10 cellular contexts compared by ENCODE assay signal in the genomic region with DNA sequence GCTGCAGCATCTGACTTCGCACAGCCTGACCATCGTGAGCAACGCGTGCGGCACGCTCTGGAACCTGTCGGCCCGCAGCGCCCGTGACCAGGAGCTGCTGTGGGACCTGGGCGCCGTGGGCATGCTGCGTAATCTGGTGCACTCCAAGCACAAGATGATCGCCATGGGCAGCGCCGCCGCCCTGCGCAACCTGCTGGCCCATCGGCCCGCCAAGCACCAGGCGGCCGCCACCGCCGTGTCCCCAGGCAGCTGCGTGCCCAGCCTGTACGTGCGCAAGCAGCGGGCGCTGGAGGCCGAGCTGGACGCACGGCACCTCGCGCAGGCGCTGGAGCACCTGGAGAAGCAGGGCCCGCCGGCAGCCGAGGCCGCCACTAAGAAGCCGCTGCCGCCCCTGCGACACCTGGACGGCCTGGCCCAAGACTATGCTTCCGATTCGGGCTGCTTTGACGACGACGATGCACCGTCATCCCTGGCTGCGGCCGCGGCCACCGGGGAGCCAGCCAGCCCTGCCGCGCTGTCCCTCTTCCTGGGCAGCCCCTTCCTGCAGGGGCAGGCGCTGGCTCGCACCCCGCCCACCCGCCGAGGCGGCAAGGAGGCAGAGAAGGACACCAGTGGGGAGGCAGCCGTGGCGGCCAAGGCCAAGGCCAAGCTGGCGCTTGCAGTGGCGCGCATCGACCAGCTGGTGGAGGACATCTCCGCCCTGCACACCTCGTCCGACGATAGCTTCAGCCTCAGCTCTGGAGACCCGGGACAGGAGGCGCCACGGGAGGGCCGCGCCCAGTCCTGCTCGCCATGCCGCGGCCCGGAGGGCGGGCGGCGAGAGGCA. TPM values are rescaled to one million over a fixed set of nuclear protein-coding genes. Genes with fewer than 3 reads are reported as not detected.
DNase-seq lines count a peak whose midpoint lies in the region; ATAC-seq, FAIRE-seq and TF ChIP-seq lines count a peak whose summit lies in the region.
"Had no signal": no experiment of that assay in that cellular context is flagged by ENCODE, and none has a peak within 500 bp of the region (broad histone marks: within the 10 kb centered on the region; RNA-seq: fewer than 3 reads in every experiment).

No MANE protein-coding gene starts in this region.

- H3K79me2 ChIP-seq in GM12878 (ENCODE audit: control insufficient read depth, insufficient read depth, low read length): no peaks in the 10 kb centered on the region

- no TSS peak for BruUV-seq in GM12878 (replicated peaks; lab: Mats Ljungman, UMichigan)

- no peak overlapping the region for H3K9ac ChIP-seq in GM12878 (ENCODE audit: control insufficient read depth, insufficient read depth, low read length)

- no peaks in the 10 kb centered on the region for H3K9me3 ChIP-seq in GM12878 (replicated peaks; ENCODE audit: control insufficient read depth, insufficient read depth, low read length)

- no peak for TF ChIP-seq RAD21 in GM12878 (IDR thresholded peaks at IDR 0.05; ENCODE audit: insufficient read depth, low read depth, low read length)

- TF ChIP-seq CTCF in GM12878 (IDR thresholded peaks at IDR 0.05 in 2 of 3, conservative IDR thresholded peaks at IDR 0.05 in 1 of 3; ENCODE audit: control insufficient read depth in 2 of 3, extremely low read depth in 1 of 3, insufficient read depth in 1 of 3, low read depth in 3 of 3, low read length in 3 of 3): peak in 2 of 3 experiments; percentile 10 to 36; a peak in 2 of 6 replicates

- no peak overlapping the region for H3K27ac ChIP-seq in GM12878 (ENCODE audit: control insufficient read depth, insufficient read depth)

- no peak for TF ChIP-seq EP300 in GM12878 (IDR thresholded peaks at IDR 0.05; ENCODE audit: borderline replicate concordance in 1 of 2, control insufficient read depth in 1 of 2, low read depth in 2 of 2, low read length in 2 of 2)

- CTCF ChIA-PET in GM12878 (lab: Yijun Ruan, JAX): interaction anchor here (1.1 kb wide), 1 partner anchor 41 kb away, joined by 3 read pairs; no protein-coding TSS in a partner anchor

- intact Hi-C loops in GM12878 (cut with micrococcal nuclease; ENCODE audit: unreplicated experiment) (no loop called here), left colon (cut with DNase I, micrococcal nuclease) (no loop called here)

- no peak overlapping the region for H3K4me2 ChIP-seq in GM12878 (ENCODE audit: control insufficient read depth, insufficient read depth)

- H2AFZ ChIP-seq in GM12878 (ENCODE audit: control insufficient read depth, low read depth, low read length): no peak overlapping the region

- RAD21 ChIA-PET in GM12878 (lab: Charles Lee; ENCODE audit: unreplicated experiment): no interaction called here

- SMC1A ChIA-PET in GM12878 (lab: Charles Lee; ENCODE audit: uncharacterized antibody, unreplicated experiment): no interaction called here

- POLR2A ChIA-PET in GM12878 (lab: Charles Lee): interaction anchor here (0.5 kb wide), 1 partner anchor 138 kb away, joined by 4 read pairs; no protein-coding TSS in a partner anchor

- H3K4me1 ChIP-seq in GM12878 (ENCODE audit: control insufficient read depth, insufficient read depth, low read length): no peaks in the 10 kb centered on the region; the same call in 1 of the 2 replicates

- ATAC-seq in GM12878 (peak; percentile 66), left colon (peak; percentile 82), GM18861 (IDR thresholded peaks at IDR 0.05; ENCODE audit: unreplicated experiment) (no peak)

- no peaks in the 10 kb centered on the region for H4K20me1 ChIP-seq in GM12878 (ENCODE audit: control insufficient read depth, insufficient read depth)

- WGBS in GM12878 (ENCODE audit: insufficient coverage, insufficient replicate concordance, low lambda C conversion rate, missing lambda C conversion rate): 57% methylated on average over 82 of the region's 83 CpGs

- FAIRE-seq in GM12878 (lab: Jason Lieb, UNC): no peak
- FAIRE-seq: G401.6 had no signal

- no peaks in the 10 kb centered on the region for H3K36me3 ChIP-seq in GM12878 (ENCODE audit: control insufficient read depth in 2 of 2, insufficient read depth in 2 of 2, low read length in 1 of 2)

- in situ Hi-C loops in GM12878 (cut with MboI): no loop called here

- no peak overlapping the region for H3K4me3 ChIP-seq in GM12878

- peak; percentile 40 for DNase-seq in stimulated activated CD4-positive, alpha-beta T cell treated with anti-CD3 and anti-CD28 coated beads, Interleukin-4, amount 100 ng/mL, for 24 hours
- DNase-seq in stimulated activated CD4-positive, alpha-beta T cell treated with anti-CD3 and anti-CD28 coated beads, Interleukin-2, amount 100 ng/mL, for 24 hours: no peak
- no peak for DNase-seq in GM12878 (ENCODE audit: low read depth, low spot score)
- peak; percentile 35 to 75 for DNase-seq in left colon
- no peak for DNase-seq in NCI-H510A (lab: John Stamatoyannopoulos, UW)
- no peak for DNase-seq in foreskin melanocyte
- DNase-seq in COLO829 (ENCODE audit: low spot score): no peak
- DNase-seq: KG1 had no signal

- peaks cover 7 to 12% of the 10 kb centered on the region in 2 experiments for H3K27me3 ChIP-seq in GM12878 (replicated peaks in 1 of 2; ENCODE audit: control insufficient read depth in 2 of 2, insufficient read depth in 2 of 2, low read length in 1 of 2)

- peak; percentile 18; the same call in 1 of the 2 replicates for TF ChIP-seq POLR2A in GM12878 (IDR thresholded peaks at IDR 0.05; ENCODE audit: low read depth, low read length)

RNA-seq across cellular contexts. Expression of gene C19orf25, which starts 13.6 kb away (rescaled TPM):
- total RNA-seq in GM12878 (2013; cell fraction: nucleolus; rRNA removed): 69.0 and 71.0 TPM in 2 replicates
- total RNA-seq in GM12878 (2014; rRNA removed) (36.3 and 38.3 TPM in 2 replicates), GM12878 (2014; rRNA removed; fragmentation: Illumina TruSeq; extraction: Trizol) (11.7 and 14.8 TPM in 2 replicates), GM12878 (2021) (36.5 and 37.5 TPM in 2 replicates), left colon (10 to 100 TPM; 34.2 to 35.7 TPM)
- 4.5 TPM for polyA plus RNA-seq in GM12878 (2011; ENCODE audit: low read depth)
- polyA plus RNA-seq in GM12878 (2011; rRNA removed) (6.3 and 13.6 TPM in 2 replicates), GM12878 (2014; fragmentation: Illumina TruSeq; extraction: Trizol) (4.2 and 13.2 TPM in 2 replicates), GM12878 (2014; fragmentation: Nextera tagmentation; extraction: Ambion mirVana) (1 to 10 TPM; 1.2 to 3.9 TPM), GM12878 (2014; rRNA removed) (42.5 and 52.5 TPM in 2 replicates), GM12878 (2016; fragmentation: Nextera tagmentation; extraction: Ambion mirVana) (10 to 100 TPM; 60.9 to 67.0 TPM)
- 26.6 and 50.8 TPM in 2 replicates for polyA plus RNA-seq in GM12878 (2011; cell fraction: cytosol; rRNA removed)
- polyA plus RNA-seq in GM12878 (2011; cell fraction: nucleus; rRNA removed): 37.5 and 49.9 TPM in 2 replicates
- polyA plus RNA-seq in GM12878 (2012): 18.6 and 22.1 TPM in 2 replicates
- polyA minus RNA-seq in GM12878 (2011; rRNA and poly(A)+ RNA removed): 4.5 and 13.9 TPM in 2 replicates
- polyA minus RNA-seq in GM12878 (2011; cell fraction: cytosol; rRNA and poly(A)+ RNA removed): 8.7 and 11.5 TPM in 2 replicates
- polyA minus RNA-seq in GM12878 (2011; cell fraction: nucleus; rRNA and poly(A)+ RNA removed): 11.2 and 27.7 TPM in 2 replicates

RNA-seq across cellular contexts. Expression of gene APC2, which starts 15.5 kb away (rescaled TPM):
- total RNA-seq in GM12878 (2013; cell fraction: nucleolus; rRNA removed): 0.34 and 0.46 TPM in 2 replicates
- under 0.01 and 0.11 TPM in 2 replicates for total RNA-seq in GM12878 (2014; rRNA removed)
- 0.05 TPM in 1 of 2 replicates, not detected in the other for total RNA-seq in GM12878 (2014; rRNA removed; fragmentation: Illumina TruSeq; extraction: Trizol)
- total RNA-seq in GM12878 (2021): 0.08 and 0.26 TPM in 2 replicates
- polyA plus RNA-seq in GM12878 (2011; ENCODE audit: low read depth): 0.31 TPM
- not detected in 2 replicates for polyA plus RNA-seq in GM12878 (2011; rRNA removed)
- 0.03 TPM in 1 of 2 replicates, not detected in the other for polyA plus RNA-seq in GM12878 (2011; cell fraction: cytosol; rRNA removed)
- polyA plus RNA-seq in GM12878 (2011; cell fraction: nucleus; rRNA removed): 0.18 and 0.38 TPM in 2 replicates
- polyA plus RNA-seq in GM12878 (2012): 0.27 and 0.43 TPM in 2 replicates
- not detected in 2 replicates for polyA plus RNA-seq in GM12878 (2014; fragmentation: Illumina TruSeq; extraction: Trizol)
- polyA plus RNA-seq in GM12878 (2014; fragmentation: Nextera tagmentation; extraction: Ambion mirVana): under 1 TPM in 1 of 2 experiments, not detected in 1; 0.02 TPM
- 0.16 and 0.73 TPM in 2 replicates for polyA plus RNA-seq in GM12878 (2014; rRNA removed)
- under 1 TPM in 1 of 2 experiments, not detected in 1; 0.04 TPM for polyA plus RNA-seq in GM12878 (2016; fragmentation: Nextera tagmentation; extraction: Ambion mirVana)
- 0.05 TPM in 1 of 2 replicates, not detected in the other for polyA minus RNA-seq in GM12878 (2011; rRNA and poly(A)+ RNA removed)
- not detected in 2 replicates for polyA minus RNA-seq in GM12878 (2011; cell fraction: cytosol; rRNA and poly(A)+ RNA removed)
- 0.12 and 0.38 TPM in 2 replicates for polyA minus RNA-seq in GM12878 (2011; cell fraction: nucleus; rRNA and poly(A)+ RNA removed)
- total RNA-seq in left colon: under 1 TPM; 0.18 to 0.56 TPM

RNA-seq across cellular contexts. Expression of gene PCSK4, which starts 24.7 kb away (rescaled TPM):
- total RNA-seq in GM12878 (2013; cell fraction: nucleolus; rRNA removed): 3.5 and 4.7 TPM in 2 replicates
- total RNA-seq in GM12878 (2014; rRNA removed) (0.40 and 0.60 TPM in 2 replicates), GM12878 (2014; rRNA removed; fragmentation: Illumina TruSeq; extraction: Trizol) (0.27 TPM in 1 of 2 replicates, not detected in the other), GM12878 (2021) (0.90 and 0.95 TPM in 2 replicates), left colon (1 to 10 TPM; 3.2 to 4.6 TPM)
- 0.26 TPM for polyA plus RNA-seq in GM12878 (2011; ENCODE audit: low read depth)
- polyA plus RNA-seq in GM12878 (2011; rRNA removed) (0.12 and 0.35 TPM in 2 replicates), GM12878 (2014; fragmentation: Illumina TruSeq; extraction: Trizol) (not detected in 2 replicates), GM12878 (2014; fragmentation: Nextera tagmentation; extraction: Ambion mirVana) (not detected), GM12878 (2014; rRNA removed) (0.99 and 1.6 TPM in 2 replicates), GM12878 (2016; fragmentation: Nextera tagmentation; extraction: Ambion mirVana) (under 1 TPM; 0.32 to 0.57 TPM)
- polyA plus RNA-seq in GM12878 (2011; cell fraction: cytosol; rRNA removed): 0.28 and 0.38 TPM in 2 replicates
- 8.8 and 9.8 TPM in 2 replicates for polyA plus RNA-seq in GM12878 (2011; cell fraction: nucleus; rRNA removed)
- 4.1 and 4.7 TPM in 2 replicates for polyA plus RNA-seq in GM12878 (2012)
- polyA minus RNA-seq in GM12878 (2011; rRNA and poly(A)+ RNA removed): 0.59 and 0.67 TPM in 2 replicates
- polyA minus RNA-seq in GM12878 (2011; cell fraction: cytosol; rRNA and poly(A)+ RNA removed): not detected in 2 replicates
- polyA minus RNA-seq in GM12878 (2011; cell fraction: nucleus; rRNA and poly(A)+ RNA removed): 1.7 and 2.0 TPM in 2 replicates

RNA-seq across cellular contexts. Expression of gene REEP6, which starts 25.6 kb away (rescaled TPM):
- total RNA-seq in GM12878 (2013; cell fraction: nucleolus; rRNA removed): 0.27 TPM in 1 of 2 replicates, not detected in the other
- total RNA-seq in GM12878 (2014; rRNA removed) (0.27 and 0.45 TPM in 2 replicates), GM12878 (2014; rRNA removed; fragmentation: Illumina TruSeq; extraction: Trizol) (0.13 TPM in 1 of 2 replicates, not detected in the other), GM12878 (2021) (0.53 and 0.69 TPM in 2 replicates), left colon (1 to 10 TPM; 3.5 to 4.1 TPM)
- not detected for polyA plus RNA-seq in GM12878 (2011; ENCODE audit: low read depth)
- polyA plus RNA-seq in GM12878 (2011; rRNA removed) (0.08 TPM in 1 of 2 replicates, not detected in the other), GM12878 (2014; fragmentation: Illumina TruSeq; extraction: Trizol) (0.06 TPM in 1 of 2 replicates, not detected in the other), GM12878 (2014; fragmentation: Nextera tagmentation; extraction: Ambion mirVana) (not detected), GM12878 (2014; rRNA removed) (0.32 and 0.57 TPM in 2 replicates), GM12878 (2016; fragmentation: Nextera tagmentation; extraction: Ambion mirVana) (1 to 10 TPM in 1 of 2 experiments, under 1 TPM in 1; 0.60 to 1.1 TPM)
- polyA plus RNA-seq in GM12878 (2011; cell fraction: cytosol; rRNA removed): 0.18 and 0.36 TPM in 2 replicates
- 0.24 and 0.28 TPM in 2 replicates for polyA plus RNA-seq in GM12878 (2011; cell fraction: nucleus; rRNA removed)
- polyA plus RNA-seq in GM12878 (2012): 0.32 and 0.58 TPM in 2 replicates
- polyA minus RNA-seq in GM12878 (2011; rRNA and poly(A)+ RNA removed): not detected in 2 replicates
- polyA minus RNA-seq in GM12878 (2011; cell fraction: cytosol; rRNA and poly(A)+ RNA removed): not detected in 2 replicates
- not detected in 2 replicates for polyA minus RNA-seq in GM12878 (2011; cell fraction: nucleus; rRNA and poly(A)+ RNA removed)

RNA-seq across cellular contexts. Expression of gene RPS15, which starts 27.2 kb away (rescaled TPM):
- 239 and 289 TPM in 2 replicates for total RNA-seq in GM12878 (2013; cell fraction: nucleolus; rRNA removed)
- 1,524 and 1,715 TPM in 2 replicates for total RNA-seq in GM12878 (2014; rRNA removed)
- total RNA-seq in GM12878 (2014; rRNA removed; fragmentation: Illumina TruSeq; extraction: Trizol): 972 and 1,030 TPM in 2 replicates
- total RNA-seq in GM12878 (2021): 2,219 and 2,315 TPM in 2 replicates
- polyA plus RNA-seq in GM12878 (2011; ENCODE audit: low read depth): 7,786 TPM
- polyA plus RNA-seq in GM12878 (2011; rRNA removed): 524 and 1,111 TPM in 2 replicates
- polyA plus RNA-seq in GM12878 (2011; cell fraction: cytosol; rRNA removed): 3,186 and 3,536 TPM in 2 replicates
- polyA plus RNA-seq in GM12878 (2011; cell fraction: nucleus; rRNA removed): 1,362 and 1,364 TPM in 2 replicates
- 3,088 and 3,408 TPM in 2 replicates for polyA plus RNA-seq in GM12878 (2012)
- 209 and 786 TPM in 2 replicates for polyA plus RNA-seq in GM12878 (2014; fragmentation: Illumina TruSeq; extraction: Trizol)
- 100 to 1,000 TPM; 559 to 717 TPM for polyA plus RNA-seq in GM12878 (2014; fragmentation: Nextera tagmentation; extraction: Ambion mirVana)
- 3,158 and 3,344 TPM in 2 replicates for polyA plus RNA-seq in GM12878 (2014; rRNA removed)
- polyA plus RNA-seq in GM12878 (2016; fragmentation: Nextera tagmentation; extraction: Ambion mirVana): 1,000 to 10,000 TPM; 1,763 to 1,909 TPM
- polyA minus RNA-seq in GM12878 (2011; rRNA and poly(A)+ RNA removed): 256 and 857 TPM in 2 replicates
- polyA minus RNA-seq in GM12878 (2011; cell fraction: cytosol; rRNA and poly(A)+ RNA removed): 796 and 851 TPM in 2 replicates
- polyA minus RNA-seq in GM12878 (2011; cell fraction: nucleus; rRNA and poly(A)+ RNA removed): 184 and 257 TPM in 2 replicates
- 100 to 1,000 TPM; 908 to 922 TPM for total RNA-seq in left colon

Comparison
In these comparisons a context has a peak if more than half of its experiments do, and no peak if none do; other contexts are left out.
1. DNase-seq: peak in stimulated activated CD4-positive, alpha-beta T cell treated with anti-CD3 and anti-CD28 coated beads, Interleukin-4, amount 100 ng/mL, for 24 hours (single experiment) and left colon (2 of 2); none in stimulated activated CD4-positive, alpha-beta T cell treated with anti-CD3 and anti-CD28 coated beads, Interleukin-2, amount 100 ng/mL, for 24 hours (0 of 2), GM12878 (single experiment), NCI-H510A (single experiment), foreskin melanocyte (single experiment) and COLO829 (single experiment).